1 cellular context compared by ENCODE assay signal in genomic region chr10:6191147-6191546, GRCh38.
TF ChIP-seq lines count a peak whose summit lies in the region.

No MANE protein-coding gene starts in this region.

TF ChIP-seq in WTC11, 78 proteins besides CTCF, POLR2A, EP300 and RAD21 (continued from another document):
- no peak for TF ChIP-seq ATF2 (CRISPR knock-in tag; IDR thresholded peaks at IDR 0.05; ENCODE audit: borderline replicate concordance, low read depth)
- no peak for TF ChIP-seq SMAD4 (CRISPR knock-in tag; IDR thresholded peaks at IDR 0.05)
- no peak for TF ChIP-seq TEAD1 (CRISPR knock-in tag; IDR thresholded peaks at IDR 0.05)
- no peak for TF ChIP-seq E2F4 (CRISPR knock-in tag; IDR thresholded peaks at IDR 0.05; ENCODE audit: borderline replicate concordance, low read depth)
- no peak for TF ChIP-seq AR (CRISPR knock-in tag; IDR thresholded peaks at IDR 0.05)
- TF ChIP-seq NR1H2 (CRISPR knock-in tag; IDR thresholded peaks at IDR 0.05), result no peak
- no peak for TF ChIP-seq FOXK1 (CRISPR knock-in tag; IDR thresholded peaks at IDR 0.05)
- TF ChIP-seq PRRX2 (CRISPR knock-in tag; IDR thresholded peaks at IDR 0.05), result no peak
TF ChIP-seq in WTC11: peak in this region for 0.
